In the genomic region with DNA sequence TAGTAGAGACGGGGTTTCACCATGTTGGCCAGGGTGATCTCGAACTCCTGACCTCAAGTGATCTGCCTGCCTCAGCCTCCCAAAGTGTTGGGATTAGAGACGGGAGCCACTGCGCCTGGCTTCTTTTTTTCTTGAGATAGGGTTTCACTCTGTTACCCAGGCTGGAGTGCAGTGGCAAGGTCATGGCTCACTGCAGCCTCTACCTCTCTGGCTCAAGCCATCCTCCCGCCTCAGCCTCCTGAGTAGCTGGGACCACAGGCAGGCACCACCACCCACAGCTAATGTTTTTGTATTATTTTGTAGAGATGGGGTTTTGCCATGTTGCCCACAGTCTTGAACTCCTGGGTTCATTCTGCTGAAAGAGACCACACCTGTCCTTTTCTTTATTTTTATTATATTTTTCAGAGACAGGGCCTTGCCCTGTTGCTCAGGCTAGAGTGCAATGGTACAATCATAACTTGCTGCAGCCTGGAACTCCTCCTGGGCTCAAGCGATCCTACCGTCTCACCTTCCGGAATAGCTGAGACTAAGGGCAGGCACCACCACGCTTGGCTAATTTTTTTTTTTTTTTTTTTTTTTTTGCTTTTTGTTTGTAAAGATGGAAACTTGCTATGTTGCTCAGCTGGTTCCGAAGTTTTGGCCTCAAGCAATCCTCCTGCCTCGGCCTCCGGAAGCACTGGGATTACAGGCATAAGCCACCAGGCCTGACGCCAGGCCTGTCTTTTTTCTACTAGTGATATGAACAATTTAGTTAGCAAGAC, we compare ENCODE assay signal across 1 cellular context.
A peak's percentile ranks its signal among the peaks of the same experiment; 100 is the strongest.
TF ChIP-seq lines count a peak whose summit lies in the region.

No MANE protein-coding gene starts in this region.

TF ChIP-seq in K562, 482 proteins besides CTCF, POLR2A, EP300 and RAD21:
- TF ChIP-seq NR1H2 (CRISPR knock-in tag; IDR thresholded peaks at IDR 0.05) (no peak), ZNF174 (CRISPR knock-in tag; IDR thresholded peaks at IDR 0.05) (no peak), ZNF76 (CRISPR knock-in tag; IDR thresholded peaks at IDR 0.05; ENCODE audit: borderline replicate concordance) (no peak), ZNF121 (CRISPR knock-in tag; conservative IDR thresholded peaks at IDR 0.05) (0 out of 2 replicates have a peak, but pooled peaks have one; percentile 2)
